ENCODE assay signal across 16 cellular contexts in the genomic region with DNA sequence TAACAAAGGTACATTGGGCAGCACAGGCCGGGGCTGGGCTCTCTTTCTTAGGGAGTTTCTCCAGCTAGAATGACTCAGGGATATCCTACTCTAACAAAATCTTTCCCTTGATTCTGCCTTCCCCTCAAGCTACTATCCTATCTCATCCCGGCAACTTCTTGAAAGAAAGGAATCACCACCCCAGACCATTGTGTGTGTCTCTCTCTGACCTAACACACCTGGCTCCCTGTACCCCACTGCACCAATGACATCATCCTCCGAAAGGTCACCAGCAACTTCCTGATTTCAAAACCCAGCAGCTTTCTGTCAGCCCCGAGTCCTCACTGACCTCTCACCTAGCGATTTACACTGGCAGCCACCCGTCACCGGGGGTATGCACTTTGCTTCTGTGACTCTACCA.
DNase-seq lines count a peak whose midpoint lies in the region; ATAC-seq, FAIRE-seq and TF ChIP-seq lines count a peak whose summit lies in the region.
"Had no signal": no experiment of that assay in that cellular context is flagged by ENCODE, and none has a peak within 500 bp of the region (broad histone marks: within the 10 kb centered on the region; RNA-seq: fewer than 3 reads in every experiment).

No MANE protein-coding gene starts in this region.

- H3K4me1 Mint-ChIP-seq in Calu3 (ENCODE audit: low read depth, unreplicated experiment) (peaks cover 27% of the 10 kb centered on the region), activated B cell treated with CpG ODN at 0.5 μM for 24 hours (peaks cover 63% of the 10 kb centered on the region), naive B cell (peaks cover 33 to 57% (median 45%) of the 10 kb centered on the region in 3 donors)

- peak overlapping the region; percentile 95 for H3K27ac Mint-ChIP-seq in Calu3 (ENCODE audit: unreplicated experiment)
- H3K27ac Mint-ChIP-seq in activated B cell treated with CpG ODN at 0.5 μM for 24 hours = peak overlapping the region; percentile 95
- H3K27ac Mint-ChIP-seq in naive B cell = peak overlapping the region; percentile 3 to 99 (median 92)
- H3K27ac Mint-ChIP-seq: activated naive CD8-positive, alpha-beta T cell treated with anti-CD3 and anti-CD28 coated beads, Interleukin-2, amount 10 ng/mL, durations not matched to agents 7 days and 5 days had no signal

- POLR2A ChIA-PET in activated B cell treated with CpG ODN at 0.5 μM for 24 hours (lab: Charles Lee) = interaction anchor here (0.8 to 5.2 kb wide), 6 partner anchors 9 to 203 kb away, joined by 3 to 106 read pairs (median 8); partner anchors contain the start of gene MAP4K4

- peaks cover 3% of the 10 kb centered on the region for H3K9me3 Mint-ChIP-seq in Calu3 (ENCODE audit: low read depth, unreplicated experiment)
- peaks cover 4% of the 10 kb centered on the region for H3K9me3 Mint-ChIP-seq in activated B cell treated with CpG ODN at 0.5 μM for 24 hours
- peaks cover 0 to 4% (median 0%) of the 10 kb centered on the region in 7 donors for H3K9me3 Mint-ChIP-seq in naive B cell

- DNase-seq in Calu3 (peak; percentile 39), activated B cell treated with CpG ODN at 0.5 μM for 24 hours (peak; percentile 34), naive B cell (peak; percentile 29), H54 (ENCODE audit: insufficient read length, low spot score) (no peak), NCI-H345 (lab: John Stamatoyannopoulos, UW) (no peak), Right ventricle myocardium inferior (ENCODE audit: missing footprints) (no peak), hepatic stellate cell (ENCODE audit: low spot score) (no peak)
- DNase-seq: activated naive CD8-positive, alpha-beta T cell treated with anti-CD3 and anti-CD28 coated beads, Interleukin-2, amount 10 ng/mL, durations not matched to agents 7 days and 5 days; BE2C; esophagus squamous epithelium; mesenchymal stem cell; psoas muscle; RPMI8226; stimulated activated naive CD4-positive, alpha-beta T cell treated with Interleukin-2 at 50 U/mL for 16 hours had no signal

- H3K27me3 Mint-ChIP-seq in Calu3 (ENCODE audit: unreplicated experiment) (no peaks in the 10 kb centered on the region), activated B cell treated with CpG ODN at 0.5 μM for 24 hours (no peaks in the 10 kb centered on the region), naive B cell (peaks cover 0 to 2% (median 0%) of the 10 kb centered on the region in 3 donors)

- CTCF ChIA-PET in Calu3 (lab: Charles Lee) = no interaction called here
- CTCF ChIA-PET in activated B cell treated with CpG ODN at 0.5 μM for 24 hours (lab: Charles Lee) = no interaction called here

- peaks cover 17% of the 10 kb centered on the region for H3K36me3 Mint-ChIP-seq in Calu3 (ENCODE audit: insufficient read depth, unreplicated experiment)
- H3K36me3 Mint-ChIP-seq in activated B cell treated with CpG ODN at 0.5 μM for 24 hours (ENCODE audit: low read depth) = no peaks in the 10 kb centered on the region
- H3K36me3 Mint-ChIP-seq in naive B cell = no peaks in the 10 kb centered on the region

- intact Hi-C loops in Calu3 (cut with micrococcal nuclease; ENCODE audit: unreplicated experiment) (no loop called here), activated B cell treated with CpG ODN at 0.5 μM for 24 hours (cut with micrococcal nuclease) (loop anchor here (10.0 kb wide), 2 partner anchors 289 to 1231 kb away; no protein-coding TSS in a partner anchor), Right ventricle myocardium inferior (cut with DNase I) (no loop called here)

- no TSS peak for BruUV-seq in Calu3 (replicated peaks; lab: Mats Ljungman, UMichigan)

- FAIRE-seq in H54 (lab: Jason Lieb, UNC) = no peak
- FAIRE-seq: colon had no signal

- H3K4me3 Mint-ChIP-seq in Calu3 (ENCODE audit: low read depth, unreplicated experiment) (no peak overlapping the region), activated B cell treated with CpG ODN at 0.5 μM for 24 hours (peak overlapping the region; percentile 53), naive B cell (peak overlapping the region in 4 of 8 donors; percentile 3 to 61 (median 34))
- H3K4me3 Mint-ChIP-seq: activated naive CD8-positive, alpha-beta T cell treated with anti-CD3 and anti-CD28 coated beads, Interleukin-2, amount 10 ng/mL, durations not matched to agents 7 days and 5 days had no signal

- TF ChIP-seq POLR2A in H54 (IDR thresholded peaks at IDR 0.05; ENCODE audit: low read depth, low read length) = no peak

- no peak for TF ChIP-seq CTCF in Calu3 (IDR thresholded peaks at IDR 0.05; ENCODE audit: unreplicated experiment)
- no peak for TF ChIP-seq CTCF in activated B cell treated with CpG ODN at 0.5 μM for 24 hours (IDR thresholded peaks at IDR 0.05)

- ATAC-seq in HG02678 (IDR thresholded peaks at IDR 0.05; ENCODE audit: unreplicated experiment) (peak; percentile 32), activated B cell treated with CpG ODN at 0.5 μM for 24 hours (ENCODE audit: low read depth) (peak; percentile 32), naive B cell (ENCODE audit: low read depth in 2 of 2) (peak in 1 of 2 donors; percentile 21), Right ventricle myocardium inferior (no peak)
- ATAC-seq: psoas muscle had no signal

Comparison
In these comparisons a context has a peak if more than half of its experiments do, and no peak if none do; other contexts are left out.
1. DNase-seq: peak in Calu3 (single experiment), activated B cell treated with CpG ODN at 0.5 μM for 24 hours (single experiment) and naive B cell (single experiment); none in H54 (single experiment), NCI-H345 (single experiment), Right ventricle myocardium inferior (single experiment) and hepatic stellate cell (single experiment).
2. Peak in every context shown above with its lines, with median percentiles within 50 percentile points of each other: H3K27ac Mint-ChIP-seq.